ENCODE assay signal across 9 cellular contexts in genomic region chr4:154618708-154619315, GRCh38. TPM values are rescaled to one million over a fixed set of nuclear protein-coding genes. Genes with fewer than 3 reads are reported as not detected.
DNase-seq lines count a peak whose midpoint lies in the region; ATAC-seq, FAIRE-seq and TF ChIP-seq lines count a peak whose summit lies in the region.
"Had no signal": no experiment of that assay in that cellular context is flagged by ENCODE, and none has a peak within 500 bp of the region (broad histone marks: within the 10 kb centered on the region; RNA-seq: fewer than 3 reads in every experiment).

No MANE protein-coding gene starts in this region.

- FAIRE-seq in islet of Langerhans (lab: Jason Lieb, UNC), result peak; percentile 90

- DNase-seq in NCI-H1436 (lab: John Stamatoyannopoulos, UW), result peak; percentile 7
- no peak for DNase-seq in NCI-H1436 treated with DMSO at 0.1 percent for 48 hours (lab: John Stamatoyannopoulos, UW)
- DNase-seq in HuH-7.5 (ENCODE audit: low spot score), result peak; percentile 18
- DNase-seq in T-helper 1 cell, result peak in 3 of 5 donors; percentile 15 to 44 (median 31)
- DNase-seq in body of pancreas, result peak; percentile 60 to 81 (median 74)
- peak; percentile 44 for DNase-seq in stimulated activated CD4-positive, alpha-beta T cell treated with anti-CD3 and anti-CD28 coated beads, Interleukin-4, amount 100 ng/mL, for 1 hour

- H3K36me3 ChIP-seq in body of pancreas (replicated peaks in 1 of 2; ENCODE audit: insufficient read depth in 1 of 2, low read depth in 2 of 2), result no peaks in the 10 kb centered on the region

- H3K9me3 ChIP-seq in body of pancreas, result no peaks in the 10 kb centered on the region

- intact Hi-C loops in body of pancreas (cut with DNase I), result no loop called here

- H3K27me3 ChIP-seq in body of pancreas, result no peaks in the 10 kb centered on the region

- 25 to 27% methylated on average over 4 of the region's 4 CpGs for WGBS in body of pancreas, 2 donors

- no peak for TF ChIP-seq POLR2A in body of pancreas (IDR thresholded peaks at IDR 0.05)

- no peak overlapping the region for H3K27ac ChIP-seq in body of pancreas

- peak; percentile 62 to 80 (median 72) for TF ChIP-seq CTCF in body of pancreas (IDR thresholded peaks at IDR 0.05)

- ATAC-seq in GM21723 (IDR thresholded peaks at IDR 0.05; ENCODE audit: unreplicated experiment), result peak; percentile 69
- peak; percentile 77 for ATAC-seq in body of pancreas

- H3K4me3 ChIP-seq in body of pancreas, result no peak overlapping the region

- H3K4me1 ChIP-seq in body of pancreas, result peaks cover 24% of the 10 kb centered on the region

RNA-seq across cellular contexts. Expression of gene FGG, which starts 6.4 kb away (rescaled TPM):
- total RNA-seq in body of pancreas, result not detected
- total RNA-seq: mononuclear cell had no signal

RNA-seq across cellular contexts. Expression of gene FGA, which starts 28.3 kb away (rescaled TPM):
- 1 to 10 TPM in 1 of 2 donors, not detected in 1; 1.0 TPM for total RNA-seq in body of pancreas
- total RNA-seq: mononuclear cell had no signal

RNA-seq across cellular contexts. Expression of gene FGB, which starts 56.0 kb away (rescaled TPM):
- not detected for total RNA-seq in body of pancreas
- total RNA-seq: mononuclear cell had no signal
